Comparison of ENCODE assay signal across 11 cellular contexts in the genomic region with DNA sequence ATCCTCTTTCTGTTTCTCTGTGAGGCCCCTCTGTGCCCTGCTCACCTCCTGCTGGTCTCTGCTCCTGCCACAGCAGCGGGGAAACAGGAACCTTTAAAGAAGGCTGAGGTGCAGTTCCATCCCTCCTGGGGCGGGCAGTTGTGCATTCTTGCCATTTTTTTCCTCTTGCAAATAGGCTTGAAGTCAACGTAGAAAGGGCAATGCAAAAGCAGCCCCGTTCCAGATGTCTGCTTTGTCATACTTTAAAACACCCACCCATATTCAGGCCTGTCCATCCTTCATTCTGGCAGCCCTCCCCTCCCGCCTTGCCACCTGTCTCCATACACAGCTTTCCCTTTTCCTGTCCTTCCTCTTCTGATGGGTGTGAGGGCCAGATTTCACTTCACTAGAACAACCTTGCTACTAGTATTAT.
DNase-seq lines count a peak whose midpoint lies in the region; ATAC-seq and TF ChIP-seq lines count a peak whose summit lies in the region.
"Had no signal": no experiment of that assay in that cellular context is flagged by ENCODE, and none has a peak within 500 bp of the region (broad histone marks: within the 10 kb centered on the region; RNA-seq: fewer than 3 reads in every experiment).

No MANE protein-coding gene starts in this region.

- H3K9me3 Mint-ChIP-seq in osteocyte (ENCODE audit: unreplicated experiment) = peaks cover 4% of the 10 kb centered on the region
- H3K9me3 Mint-ChIP-seq: immature natural killer cell had no signal

- H3K27ac ChIP-seq in SJCRH30 = no peak overlapping the region

- H3K4me3 Mint-ChIP-seq in osteocyte (ENCODE audit: unreplicated experiment) = peak overlapping the region; percentile 49
- H3K4me3 Mint-ChIP-seq: immature natural killer cell had no signal

- H3K36me3 ChIP-seq in SJCRH30 (no peaks in the 10 kb centered on the region), BE2C (no peaks in the 10 kb centered on the region)
- H3K36me3 ChIP-seq: HAP-1 had no signal

- no peaks in the 10 kb centered on the region for H3K27me3 Mint-ChIP-seq in osteocyte (ENCODE audit: unreplicated experiment)

- H3K4me1 ChIP-seq in SJCRH30 = peaks cover 28% of the 10 kb centered on the region
- peaks cover 7% of the 10 kb centered on the region for H3K4me1 ChIP-seq in BE2C

- no peak for ATAC-seq in HG03025 (IDR thresholded peaks at IDR 0.05; ENCODE audit: low FRiP score, unreplicated experiment)

- H3K4me3 ChIP-seq in SJCRH30 = no peak overlapping the region
- no peak overlapping the region for H3K4me3 ChIP-seq in BE2C (ENCODE audit: low read depth, low read length)
- H3K4me3 ChIP-seq: HAP-1 had no signal

- TF ChIP-seq CTCF in osteocyte (IDR thresholded peaks at IDR 0.05) (no peak), BE2C (IDR thresholded peaks at IDR 0.05; ENCODE audit: low read depth, low read length) (no peak)

- H3K27me3 ChIP-seq in SJCRH30 (no peaks in the 10 kb centered on the region), BE2C (no peaks in the 10 kb centered on the region)

- peak; percentile 28 for DNase-seq in D341Med (ENCODE audit: low spot score)
- DNase-seq in SJCRH30 = peak; percentile 27
- DNase-seq in fibroblast of the conjunctiva (ENCODE audit: low read depth) = peak; percentile 62
- no peak for DNase-seq in osteocyte (ENCODE audit: extremely low spot score, unreplicated experiment)
- no peak for DNase-seq in NCI-H2107 (lab: John Stamatoyannopoulos, UW)
- DNase-seq in NCI-H128 (lab: John Stamatoyannopoulos, UW; ENCODE audit: unreplicated experiment) = no peak
- no peak for DNase-seq in BE2C
- DNase-seq: DMS79, immature natural killer cell had no signal

- peaks cover 76% of the 10 kb centered on the region for H3K4me1 Mint-ChIP-seq in osteocyte (ENCODE audit: unreplicated experiment)
- H3K4me1 Mint-ChIP-seq: immature natural killer cell had no signal

- no peaks in the 10 kb centered on the region for H3K36me3 Mint-ChIP-seq in osteocyte (ENCODE audit: unreplicated experiment)
- H3K36me3 Mint-ChIP-seq: immature natural killer cell had no signal

- H3K27ac Mint-ChIP-seq in osteocyte (ENCODE audit: unreplicated experiment) = peak overlapping the region; percentile 98
- H3K27ac Mint-ChIP-seq: immature natural killer cell had no signal

- H3K9me3 ChIP-seq in SJCRH30 (replicated peaks) = no peaks in the 10 kb centered on the region
- H3K9me3 ChIP-seq in BE2C = no peaks in the 10 kb centered on the region
- H3K9me3 ChIP-seq: HAP-1 had no signal

Comparison
In these comparisons a context has a peak if more than half of its experiments do, and no peak if none do; other contexts are left out.
1. DNase-seq: peak in D341Med (single experiment), SJCRH30 (2 of 2) and fibroblast of the conjunctiva (single experiment); none in osteocyte (single experiment), NCI-H2107 (single experiment), NCI-H128 (single experiment) and BE2C (single experiment).